13 cellular contexts compared by ENCODE assay signal in genomic region chr19:372306-372890, GRCh38. TPM values are rescaled to one million over a fixed set of nuclear protein-coding genes. Genes with fewer than 3 reads are reported as not detected.
DNase-seq lines count a peak whose midpoint lies in the region; ATAC-seq and TF ChIP-seq lines count a peak whose summit lies in the region.
"Had no signal": no experiment of that assay in that cellular context is flagged by ENCODE, and none has a peak within 500 bp of the region (broad histone marks: within the 10 kb centered on the region; RNA-seq: fewer than 3 reads in every experiment).

No MANE protein-coding gene starts in this region.

- peaks cover 10% of the 10 kb centered on the region for H3K4me1 ChIP-seq in OCI-LY7 (ENCODE audit: insufficient read depth, low read length, poor library complexity, severe bottlenecking)

- H3K27me3 ChIP-seq in CD4-positive, alpha-beta T cell (ENCODE audit: control insufficient read depth, insufficient read depth, low read length): no peaks in the 10 kb centered on the region

- no peak overlapping the region for H3K4me3 Mint-ChIP-seq in CD4-positive, alpha-beta T cell
- H3K4me3 Mint-ChIP-seq: activated CD4-positive, alpha-beta T cell treated with anti-CD3 and anti-CD28 coated beads, Interleukin-2, amount 10 ng/mL, durations not matched to agents 7 days and 5 days had no signal

- no peaks in the 10 kb centered on the region for H3K36me3 Mint-ChIP-seq in CD4-positive, alpha-beta T cell (ENCODE audit: low read depth)

- H3K9me2 ChIP-seq in OCI-LY7 (ENCODE audit: insufficient read depth, low read length): no peaks in the 10 kb centered on the region

- no peak for ATAC-seq in CD4-positive, alpha-beta T cell (ENCODE audit: poor library complexity)

- no peak overlapping the region for H3K4me3 ChIP-seq in OCI-LY7 (ENCODE audit: low read depth, low read length, poor library complexity, severe bottlenecking)
- H3K4me3 ChIP-seq: K562 had no signal

- intact Hi-C loops in OCI-LY7 (cut with micrococcal nuclease; ENCODE audit: unreplicated experiment) (no loop called here), posterior cingulate gyrus (cut with DNase I) (no loop called here)
- intact Hi-C loops in CD4-positive, alpha-beta T cell (cut with DNase I, micrococcal nuclease): no loop called here

- no peaks in the 10 kb centered on the region for H4K20me1 ChIP-seq in OCI-LY7 (ENCODE audit: insufficient read depth, low read length)

- POLR2A ChIA-PET in OCI-LY7 (lab: Charles Lee): no interaction called here
- POLR2A ChIA-PET in CD4-positive, alpha-beta T cell (lab: Charles Lee): no interaction called here

- CTCF ChIA-PET in OCI-LY7 (lab: Charles Lee; ENCODE audit: unreplicated experiment): no interaction called here
- CTCF ChIA-PET in CD4-positive, alpha-beta T cell (lab: Charles Lee): no interaction called here

- H2AFZ ChIP-seq in OCI-LY7 (ENCODE audit: low read length): peak overlapping the region; percentile 75; the same call in 1 of the 2 replicates

- no TSS peak for BruUV-seq in OCI-LY7 (replicated peaks; lab: Mats Ljungman, UMichigan)

- H3K4me1 Mint-ChIP-seq in CD4-positive, alpha-beta T cell (ENCODE audit: low read depth): no peaks in the 10 kb centered on the region
- H3K4me1 Mint-ChIP-seq: activated CD4-positive, alpha-beta T cell treated with anti-CD3 and anti-CD28 coated beads, Interleukin-2, amount 10 ng/mL, durations not matched to agents 7 days and 5 days had no signal

- no peak for TF ChIP-seq CTCF in OCI-LY7 (conservative IDR thresholded peaks at IDR 0.05; ENCODE audit: low read length)
- TF ChIP-seq CTCF in CD4-positive, alpha-beta T cell (IDR thresholded peaks at IDR 0.05): no peak

- no peak overlapping the region for H3K27ac Mint-ChIP-seq in CD4-positive, alpha-beta T cell
- H3K27ac Mint-ChIP-seq: activated CD4-positive, alpha-beta T cell treated with anti-CD3 and anti-CD28 coated beads, Interleukin-2, amount 10 ng/mL, durations not matched to agents 7 days and 5 days had no signal

- no peaks in the 10 kb centered on the region for H3K9me3 ChIP-seq in OCI-LY7 (ENCODE audit: low read length)
- no peaks in the 10 kb centered on the region for H3K9me3 ChIP-seq in CD4-positive, alpha-beta T cell (ENCODE audit: control insufficient read depth, low read length)

- H3K79me2 ChIP-seq in OCI-LY7 (ENCODE audit: insufficient read depth, low read depth, low read length): no peaks in the 10 kb centered on the region

- no peaks in the 10 kb centered on the region for H3K36me3 ChIP-seq in OCI-LY7 (ENCODE audit: insufficient read depth, low read length)

- no peak overlapping the region for H3K27ac ChIP-seq in OCI-LY7 (ENCODE audit: low read depth, low read length, poor library complexity, severe bottlenecking)
- no peak overlapping the region for H3K27ac ChIP-seq in CD4-positive, alpha-beta T cell (ENCODE audit: low read depth, low read length)

- H3K27me3 Mint-ChIP-seq in CD4-positive, alpha-beta T cell: peaks cover 41% of the 10 kb centered on the region

- no peaks in the 10 kb centered on the region for H3K9me3 Mint-ChIP-seq in CD4-positive, alpha-beta T cell
- H3K9me3 Mint-ChIP-seq: activated CD4-positive, alpha-beta T cell treated with anti-CD3 and anti-CD28 coated beads, Interleukin-2, amount 10 ng/mL, durations not matched to agents 7 days and 5 days had no signal

- H3K4me2 ChIP-seq in OCI-LY7 (ENCODE audit: low read length): peak overlapping the region; percentile 38

- DNase-seq in GM03348 (ENCODE audit: low spot score) (peak; percentile 95), OCI-LY7 (ENCODE audit: low spot score) (no peak), fibroblast of the conjunctiva (ENCODE audit: low read depth) (peak; percentile 67), posterior cingulate gyrus (peak in 6 of 10 donors; percentile 36 to 90 (median 48)), NK-92 (lab: John Stamatoyannopoulos, UW; ENCODE audit: unreplicated experiment) (no peak)
- DNase-seq in CD4-positive, alpha-beta T cell: no peak
- DNase-seq in stimulated activated CD4-positive, alpha-beta T cell treated with anti-CD3 and anti-CD28 coated beads, Interleukin-2, amount 100 ng/mL, for 48 hours: no peak
- DNase-seq in stimulated activated CD8-positive, alpha-beta memory T cell treated with anti-CD3 and anti-CD28 coated beads, Interleukin-4, amount 100 ng/mL, for 48 hours: no peak
- DNase-seq: activated CD4-positive, alpha-beta T cell treated with anti-CD3 and anti-CD28 coated beads, Interleukin-2, amount 10 ng/mL, durations not matched to agents 7 days and 5 days; erythroblast; GF-D8; mammary epithelial cell had no signal

RNA-seq across cellular contexts. Expression of gene MIER2, which starts 27.8 kb away (rescaled TPM):
- total RNA-seq in OCI-LY7 (2014; rRNA removed; shearing (Covaris generic)): 21.6 and 30.2 TPM in 2 replicates
- total RNA-seq in OCI-LY7 (2022): 29.1 and 33.0 TPM in 2 replicates
- 10 to 100 TPM in 1 of 2 experiments, 1 to 10 TPM in 1; 9.5 to 11.5 TPM for total RNA-seq in CD4-positive, alpha-beta T cell

RNA-seq across cellular contexts. Expression of gene C2CD4C, which starts 36.5 kb away (rescaled TPM):
- total RNA-seq in OCI-LY7 (2014; rRNA removed; shearing (Covaris generic)): 0.16 and 0.67 TPM in 2 replicates
- total RNA-seq in OCI-LY7 (2022): 0.44 and 0.59 TPM in 2 replicates
- not detected for total RNA-seq in CD4-positive, alpha-beta T cell
- total RNA-seq: activated CD4-positive, alpha-beta T cell treated with anti-CD3 and anti-CD28 coated beads, Interleukin-2, amount 10 ng/mL, durations not matched to agents 7 days and 5 days; K562 had no signal

Comparison
In these comparisons a context has a peak if more than half of its experiments do, and no peak if none do; other contexts are left out.
1. DNase-seq: peak in GM03348 (single experiment), fibroblast of the conjunctiva (single experiment) and posterior cingulate gyrus (6 of 10); none in OCI-LY7 (single experiment), CD4-positive, alpha-beta T cell (0 of 10), NK-92 (single experiment), stimulated activated CD4-positive, alpha-beta T cell treated with anti-CD3 and anti-CD28 coated beads, Interleukin-2, amount 100 ng/mL, for 48 hours (0 of 2) and stimulated activated CD8-positive, alpha-beta memory T cell treated with anti-CD3 and anti-CD28 coated beads, Interleukin-4, amount 100 ng/mL, for 48 hours (single experiment).